9 cellular contexts compared by ENCODE assay signal in the genomic region with DNA sequence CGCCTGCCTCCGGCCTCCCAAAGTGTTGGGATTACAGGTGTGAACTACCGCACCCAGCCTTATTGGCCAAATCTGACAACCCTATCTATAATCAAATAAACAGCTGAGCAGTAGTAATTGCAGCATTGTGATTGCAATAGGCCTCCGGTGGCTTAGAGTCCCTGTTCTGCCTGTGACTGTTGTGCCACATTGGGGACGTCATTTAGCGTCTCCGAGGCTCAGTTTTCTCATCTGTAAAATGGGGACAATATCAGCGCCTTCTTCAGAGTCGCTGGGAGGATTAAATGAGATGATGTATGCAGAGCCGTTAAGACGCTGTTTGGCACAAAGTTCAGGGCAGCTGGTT. TPM values are rescaled to one million over a fixed set of nuclear protein-coding genes. Genes with fewer than 3 reads are reported as not detected.
A peak's percentile ranks its signal among the peaks of the same experiment; 100 is the strongest.
DNase-seq lines count a peak whose midpoint lies in the region; ATAC-seq and TF ChIP-seq lines count a peak whose summit lies in the region.
"Had no signal": no experiment of that assay in that cellular context is flagged by ENCODE, and none has a peak within 500 bp of the region (broad histone marks: within the 10 kb centered on the region; RNA-seq: fewer than 3 reads in every experiment).

No MANE protein-coding gene starts in this region.

- WGBS in testis, 2 donors: 43 to 55% methylated on average over 11 of the region's 11 CpGs

- intact Hi-C loops in left lung (cut with DNase I) (loop anchor here in 1 of 2 donors (5.0 kb wide), 1 partner anchor 35 kb away; no protein-coding TSS in a partner anchor), testis (cut with DNase I; ENCODE audit: low total_unique reads) (loop anchor here (5.0 kb wide), 1 partner anchor 35 kb away; no protein-coding TSS in a partner anchor)

- no peak for TF ChIP-seq CTCF in astrocyte of the cerebellum (IDR thresholded peaks at IDR 0.05; ENCODE audit: low read depth, low read length, missing control alignments)
- no peak for TF ChIP-seq CTCF in left lung (IDR thresholded peaks at IDR 0.05)
- no peak for TF ChIP-seq CTCF in testis (IDR thresholded peaks at IDR 0.05)

- in situ Hi-C loops in astrocyte of the cerebellum (cut with HindIII; ENCODE audit: low sequenced_read_pairs): no loop called here

- peaks cover 22% of the 10 kb centered on the region for H3K36me3 Mint-ChIP-seq in activated CD8-positive, alpha-beta memory T cell treated with anti-CD3 and anti-CD28 coated beads, Interleukin-2, amount 10 ng/mL, durations not matched to agents 7 days and 5 days

- H3K4me3 Mint-ChIP-seq in activated CD8-positive, alpha-beta memory T cell treated with anti-CD3 and anti-CD28 coated beads, Interleukin-2, amount 10 ng/mL, durations not matched to agents 7 days and 5 days: peak overlapping the region; percentile 62

- H3K36me3 ChIP-seq in left lung: no peaks in the 10 kb centered on the region
- no peaks in the 10 kb centered on the region for H3K36me3 ChIP-seq in testis (ENCODE audit: low read depth, missing control alignments)

- CTCF ChIA-PET in activated CD8-positive, alpha-beta memory T cell treated with anti-CD3 and anti-CD28 coated beads, Interleukin-2, amount 10 ng/mL, durations not matched to agents 7 days and 5 days (lab: Charles Lee): interaction anchor here (0.8 to 5.2 kb wide), 11 partner anchors 9 to 114 kb away, joined by 3 to 76 read pairs (median 4); no protein-coding TSS in a partner anchor

- TF ChIP-seq POLR2A in testis (IDR thresholded peaks at IDR 0.05): no peak

- no peak for DNase-seq in activated CD8-positive, alpha-beta memory T cell treated with anti-CD3 and anti-CD28 coated beads, Interleukin-2, amount 10 ng/mL, durations not matched to agents 7 days and 5 days
- DNase-seq in activated CD8-positive, alpha-beta memory T cell treated with anti-CD3 and anti-CD28 coated beads, Interleukin-2, amount 50 U/mL, for 48 hours: no peak
- DNase-seq in astrocyte of the cerebellum (ENCODE audit: low read depth): no peak
- DNase-seq in left lung: no peak
- no peak for DNase-seq in testis
- no peak for DNase-seq in activated effector memory CD4-positive, alpha-beta T cell treated with anti-CD3 and anti-CD28 coated beads, Interleukin-2, amount 50 U/mL, for 16 hours
- no peak for DNase-seq in AML-193 (lab: John Stamatoyannopoulos, UW)

- H3K4me1 ChIP-seq in left lung (peaks cover 35 to 62% of the 10 kb centered on the region in 2 donors), testis (peaks cover 47% of the 10 kb centered on the region)

- no peak for ATAC-seq in activated CD8-positive, alpha-beta memory T cell treated with anti-CD3 and anti-CD28 coated beads, Interleukin-2, amount 10 ng/mL, durations not matched to agents 7 days and 5 days
- ATAC-seq in left lung (no peak), HG03469 (IDR thresholded peaks at IDR 0.05; ENCODE audit: unreplicated experiment) (no peak)

- peak overlapping the region; percentile 2 for H3K4me3 ChIP-seq in astrocyte of the cerebellum (ENCODE audit: low read depth, low read length)
- H3K4me3 ChIP-seq in left lung: peak overlapping the region; percentile 73
- H3K4me3 ChIP-seq in testis: peak overlapping the region; percentile 74 to 81

- no peaks in the 10 kb centered on the region for H3K27me3 ChIP-seq in left lung
- H3K27me3 ChIP-seq in testis: no peaks in the 10 kb centered on the region

- H3K4me1 Mint-ChIP-seq in activated CD8-positive, alpha-beta memory T cell treated with anti-CD3 and anti-CD28 coated beads, Interleukin-2, amount 10 ng/mL, durations not matched to agents 7 days and 5 days: peaks cover 50% of the 10 kb centered on the region

- H3K27me3 Mint-ChIP-seq in activated CD8-positive, alpha-beta memory T cell treated with anti-CD3 and anti-CD28 coated beads, Interleukin-2, amount 10 ng/mL, durations not matched to agents 7 days and 5 days: no peaks in the 10 kb centered on the region

- H3K27ac ChIP-seq in left lung (peak overlapping the region; percentile 96 to 98), testis (peak overlapping the region; percentile 87 to 95)

- no peaks in the 10 kb centered on the region for H3K9me3 Mint-ChIP-seq in activated CD8-positive, alpha-beta memory T cell treated with anti-CD3 and anti-CD28 coated beads, Interleukin-2, amount 10 ng/mL, durations not matched to agents 7 days and 5 days (ENCODE audit: low read depth)

- peak overlapping the region; percentile 67 for H3K27ac Mint-ChIP-seq in activated CD8-positive, alpha-beta memory T cell treated with anti-CD3 and anti-CD28 coated beads, Interleukin-2, amount 10 ng/mL, durations not matched to agents 7 days and 5 days

- no peaks in the 10 kb centered on the region for H3K9me3 ChIP-seq in left lung
- no peaks in the 10 kb centered on the region for H3K9me3 ChIP-seq in testis

RNA-seq across cellular contexts. Expression of gene CAPN2, which starts 0.5 kb away (rescaled TPM):
- total RNA-seq in activated CD8-positive, alpha-beta memory T cell treated with anti-CD3 and anti-CD28 coated beads, Interleukin-2, amount 10 ng/mL, durations not matched to agents 7 days and 5 days: 100 to 1,000 TPM; 183 to 255 TPM
- total RNA-seq in left lung: 100 to 1,000 TPM; 350 to 434 TPM
- total RNA-seq in testis: 100 to 1,000 TPM; 174 to 179 TPM
- polyA plus RNA-seq in testis (ENCODE audit: insufficient read depth, low read depth, low replicate concordance): 99.0 TPM

RNA-seq across cellular contexts. Expression of gene CAPN8, which starts 46.3 kb away (rescaled TPM):
- not detected for total RNA-seq in activated CD8-positive, alpha-beta memory T cell treated with anti-CD3 and anti-CD28 coated beads, Interleukin-2, amount 10 ng/mL, durations not matched to agents 7 days and 5 days
- total RNA-seq in left lung (10 to 100 TPM; 77.9 to 87.9 TPM), testis (1 to 10 TPM; 1.4 to 3.2 TPM)
- 4.3 TPM for polyA plus RNA-seq in testis (ENCODE audit: insufficient read depth, low read depth, low replicate concordance)
- total RNA-seq: HT1080 had no signal

Comparison
In these comparisons a context has a peak if more than half of its experiments do, and no peak if none do; other contexts are left out.
1. H3K4me3 ChIP-seq: peak in every context shown above with its lines; median percentile 78 in testis; 73 in left lung; 2 in astrocyte of the cerebellum.
2. RNA of gene CAPN8, which starts 46.3 kb away (total RNA-seq): 77.9 to 87.9 TPM in left lung; 1.4 to 3.2 TPM in testis and not detected in activated CD8-positive, alpha-beta memory T cell treated with anti-CD3 and anti-CD28 coated beads, Interleukin-2, amount 10 ng/mL, durations not matched to agents 7 days and 5 days; every median in the first group is over 10 times any median in the second.